Comparison of ENCODE assay signal across 17 cellular contexts in genomic region chr4:145930592-145930991, GRCh38. TPM values are rescaled to one million over a fixed set of nuclear protein-coding genes. Genes with fewer than 3 reads are reported as not detected.
DNase-seq lines count a peak whose midpoint lies in the region; ATAC-seq and TF ChIP-seq lines count a peak whose summit lies in the region.
"Had no signal": no experiment of that assay in that cellular context is flagged by ENCODE, and none has a peak within 500 bp of the region (broad histone marks: within the 10 kb centered on the region; RNA-seq: fewer than 3 reads in every experiment).

No MANE protein-coding gene starts in this region.

- H3K4me3 ChIP-seq in SK-N-SH (ENCODE audit: low read depth in 2 of 2, low read length in 1 of 2), result no peak overlapping the region
- peak overlapping the region; percentile 41 for H3K4me3 ChIP-seq in Karpas-422 (ENCODE audit: low read length)
- H3K4me3 ChIP-seq in fibroblast of mammary gland (ENCODE audit: control insufficient read depth, low read depth, low read length), result no peak overlapping the region

- no peak overlapping the region for H3K4me2 ChIP-seq in SK-N-SH
- peak overlapping the region; percentile 83 for H3K4me2 ChIP-seq in Karpas-422 (ENCODE audit: low read depth, low read length, poor library complexity, severe bottlenecking)

- peaks cover 15% of the 10 kb centered on the region for H3K4me1 Mint-ChIP-seq in activated CD4-positive, alpha-beta memory T cell treated with anti-CD3 and anti-CD28 coated beads, Interleukin-2, amount 10 ng/mL, durations not matched to agents 7 days and 5 days

- peaks cover 98% of the 10 kb centered on the region for H3K79me2 ChIP-seq in SK-N-SH (ENCODE audit: insufficient read depth)
- peaks cover 100% of the 10 kb centered on the region for H3K79me2 ChIP-seq in Karpas-422 (ENCODE audit: low read length)

- TF ChIP-seq RAD21 in SK-N-SH (IDR thresholded peaks at IDR 0.05; ENCODE audit: low read length), result no peak

- CTCF ChIA-PET in SK-N-SH (lab: Yijun Ruan, JAX), result interaction anchor here (0.6 to 2.0 kb wide), 5 partner anchors 14 to 1089 kb away, joined by 3 to 6 read pairs (median 4); no protein-coding TSS in a partner anchor
- CTCF ChIA-PET in activated CD4-positive, alpha-beta memory T cell treated with anti-CD3 and anti-CD28 coated beads, Interleukin-2, amount 10 ng/mL, durations not matched to agents 7 days and 5 days (lab: Charles Lee), result no interaction called here

- no peak overlapping the region for H3K9ac ChIP-seq in SK-N-SH
- H3K9ac ChIP-seq in Karpas-422 (ENCODE audit: low read length), result peak overlapping the region; percentile 47

- no peak for TF ChIP-seq CTCF in SK-N-SH (IDR thresholded peaks at IDR 0.05)
- TF ChIP-seq CTCF in fibroblast of mammary gland (conservative IDR thresholded peaks at IDR 0.05; ENCODE audit: control insufficient read depth, insufficient read depth, low read depth, low read length), result no peak

- H3K27me3 Mint-ChIP-seq in activated CD4-positive, alpha-beta memory T cell treated with anti-CD3 and anti-CD28 coated beads, Interleukin-2, amount 10 ng/mL, durations not matched to agents 7 days and 5 days, result no peaks in the 10 kb centered on the region
- H3K27me3 Mint-ChIP-seq: brain, progenitor cell of endocrine pancreas had no signal

- H3K4me1 ChIP-seq in SK-N-SH (ENCODE audit: control insufficient read depth in 1 of 2, insufficient read depth in 2 of 2, low read depth in 1 of 2, low read length in 1 of 2), result peaks cover 44 to 49% of the 10 kb centered on the region in 2 experiments
- H3K4me1 ChIP-seq in Karpas-422 (ENCODE audit: low read length), result peaks cover 83% of the 10 kb centered on the region

- H3K27ac ChIP-seq in SK-N-SH (ENCODE audit: low read depth in 2 of 2, low read length in 1 of 2) (peak overlapping the region in 1 of 2 experiments; percentile 72; a peak in 3 of 4 replicates), Karpas-422 (ENCODE audit: low read length) (peak overlapping the region; percentile 93)
- H3K27ac ChIP-seq: 22Rv1 had no signal

- H3K27ac Mint-ChIP-seq in activated CD4-positive, alpha-beta memory T cell treated with anti-CD3 and anti-CD28 coated beads, Interleukin-2, amount 10 ng/mL, durations not matched to agents 7 days and 5 days, result no peak overlapping the region

- POLR2A ChIA-PET in SK-N-SH (lab: Yijun Ruan, JAX), result interaction anchor here (0.9 to 1.4 kb wide), 2 partner anchors 9 to 197 kb away, joined by 3 read pairs; no protein-coding TSS in a partner anchor
- POLR2A ChIA-PET in activated CD4-positive, alpha-beta memory T cell treated with anti-CD3 and anti-CD28 coated beads, Interleukin-2, amount 10 ng/mL, durations not matched to agents 7 days and 5 days (lab: Charles Lee), result no interaction called here

- no peaks in the 10 kb centered on the region for H3K9me3 ChIP-seq in SK-N-SH
- H3K9me3 ChIP-seq in Karpas-422 (ENCODE audit: low read length), result peaks cover under 1% of the 10 kb centered on the region; the same call in 1 of the 2 replicates

- peaks cover 5% of the 10 kb centered on the region for H3F3A ChIP-seq in SK-N-SH (replicated peaks; ENCODE audit: insufficient read depth)

- H3K4me3 Mint-ChIP-seq in activated CD4-positive, alpha-beta memory T cell treated with anti-CD3 and anti-CD28 coated beads, Interleukin-2, amount 10 ng/mL, durations not matched to agents 7 days and 5 days, result no peak overlapping the region

- intact Hi-C loops in sciatic nerve (cut with DNase I), result no loop called here

- peaks cover 14% of the 10 kb centered on the region for H3K36me3 Mint-ChIP-seq in activated CD4-positive, alpha-beta memory T cell treated with anti-CD3 and anti-CD28 coated beads, Interleukin-2, amount 10 ng/mL, durations not matched to agents 7 days and 5 days (ENCODE audit: low read depth)

- TF ChIP-seq EP300 in SK-N-SH (IDR thresholded peaks at IDR 0.05; ENCODE audit: borderline replicate concordance in 1 of 2, low read depth in 1 of 2, low read length in 1 of 2), result no peak

- DNase-seq in SK-N-SH (no peak), Karpas-422 (peak; percentile 73), fibroblast of mammary gland (ENCODE audit: low read depth) (peak; percentile 30), sciatic nerve (ENCODE audit: low spot score) (no peak), NCI-H748 treated with DMSO at 0.1 percent for 48 hours (lab: John Stamatoyannopoulos, UW) (no peak)
- DNase-seq in activated CD4-positive, alpha-beta memory T cell treated with anti-CD3 and anti-CD28 coated beads, Interleukin-2, amount 10 ng/mL, durations not matched to agents 7 days and 5 days, result no peak
- DNase-seq: activated CD4-positive, alpha-beta T cell treated with anti-CD3 and anti-CD28 coated beads, Interleukin-2, amount 50 U/mL, for 48 hours; activated gamma-delta T cell; effector memory CD4-positive, alpha-beta T cell; MM.1S; NCI-H1930; T-helper 9 cell had no signal

- no peaks in the 10 kb centered on the region for H3K9me2 ChIP-seq in SK-N-SH
- H3K9me2 ChIP-seq in Karpas-422 (replicated peaks; ENCODE audit: insufficient read depth, low read length), result no peaks in the 10 kb centered on the region

- H3K9me3 Mint-ChIP-seq in activated CD4-positive, alpha-beta memory T cell treated with anti-CD3 and anti-CD28 coated beads, Interleukin-2, amount 10 ng/mL, durations not matched to agents 7 days and 5 days, result peaks cover 8% of the 10 kb centered on the region

- H4K20me1 ChIP-seq in SK-N-SH (ENCODE audit: insufficient read depth) (peaks cover 37% of the 10 kb centered on the region), Karpas-422 (ENCODE audit: insufficient read depth, low read depth, low read length) (no peaks in the 10 kb centered on the region)

- 84% methylated on average over 8 of the region's 8 CpGs for WGBS in SK-N-SH (ENCODE audit: low lambda C conversion rate)

- no peak overlapping the region for H2AFZ ChIP-seq in SK-N-SH (ENCODE audit: low read depth)
- no peak overlapping the region for H2AFZ ChIP-seq in Karpas-422 (ENCODE audit: low read length)

- H3K27me3 ChIP-seq in SK-N-SH (ENCODE audit: insufficient read depth) (no peaks in the 10 kb centered on the region), Karpas-422 (ENCODE audit: low read length) (no peaks in the 10 kb centered on the region)

- H3K36me3 ChIP-seq in SK-N-SH (replicated peaks in 1 of 2; ENCODE audit: control insufficient read depth in 1 of 2, insufficient read depth in 2 of 2, low read length in 1 of 2), result peaks cover 2 to 8% of the 10 kb centered on the region in 2 experiments
- peaks cover 20% of the 10 kb centered on the region for H3K36me3 ChIP-seq in Karpas-422 (ENCODE audit: insufficient read depth, low read length)

- ATAC-seq in SK-N-SH treated with all-trans-retinoic acid at 6 μM for 48 hours (no peak), sciatic nerve (peak; percentile 55), GM21447 (IDR thresholded peaks at IDR 0.05; ENCODE audit: unreplicated experiment) (no peak)

TF ChIP-seq in SK-N-SH, 30 proteins besides CTCF, POLR2A, EP300 and RAD21:
- peak; percentile 9; the same call in 1 of the 2 replicates for TF ChIP-seq MXI1 (IDR thresholded peaks at IDR 0.05; ENCODE audit: low read depth, low read length)
- TF ChIP-seq ELF1 (IDR thresholded peaks at IDR 0.05), result no peak
- no peak for TF ChIP-seq IRF3 (IDR thresholded peaks at IDR 0.05; ENCODE audit: low read depth, low read length)
TF ChIP-seq in SK-N-SH: peak in this region for 1.

TF ChIP-seq in SK-N-SH treated with all-trans-retinoic acid at 6 μM for 48 hours, 23 proteins besides CTCF, POLR2A, EP300 and RAD21 (continues in another document):
- TF ChIP-seq ZNF8 (CRISPR knock-in tag; IDR thresholded peaks at IDR 0.05) (no peak), CSRNP3 (CRISPR knock-in tag; IDR thresholded peaks at IDR 0.05) (no peak), ARNTL (CRISPR knock-in tag; IDR thresholded peaks at IDR 0.05; ENCODE audit: borderline replicate concordance, low read depth) (no peak), ZC3H10 (CRISPR knock-in tag; IDR thresholded peaks at IDR 0.05) (no peak), POU6F1 (CRISPR knock-in tag; IDR thresholded peaks at IDR 0.05; ENCODE audit: borderline replicate concordance, low read depth) (no peak), GLIS3 (CRISPR knock-in tag; IDR thresholded peaks at IDR 0.05) (no peak)

RNA-seq across cellular contexts. Expression of gene ZNF827, which starts 8.0 kb away (rescaled TPM):
- polyA plus RNA-seq in SK-N-SH (2012; rRNA removed), result 20.9 and 23.2 TPM in 2 replicates
- 9.2 and 15.9 TPM in 2 replicates for polyA plus RNA-seq in SK-N-SH (2012; cell fraction: cytosol; rRNA removed)
- polyA plus RNA-seq in SK-N-SH (2012; cell fraction: nucleus; rRNA removed), result 93.0 and 172 TPM in 2 replicates
- total RNA-seq in Karpas-422 (2014; rRNA removed; shearing (Covaris generic); ENCODE audit: low replicate concordance), result 44.6 and 70.4 TPM in 2 replicates
- 13.3 TPM for total RNA-seq in sciatic nerve
- 10 to 100 TPM in 1 of 2 experiments, 1 to 10 TPM in 1; 7.9 to 10.3 TPM for total RNA-seq in activated CD4-positive, alpha-beta memory T cell treated with anti-CD3 and anti-CD28 coated beads, Interleukin-2, amount 10 ng/mL, durations not matched to agents 7 days and 5 days

Comparison
In these comparisons a context has a peak if more than half of its experiments do, and no peak if none do; other contexts are left out.
1. DNase-seq: peak in Karpas-422 (single experiment) and fibroblast of mammary gland (single experiment); none in SK-N-SH (single experiment), sciatic nerve (single experiment), activated CD4-positive, alpha-beta memory T cell treated with anti-CD3 and anti-CD28 coated beads, Interleukin-2, amount 10 ng/mL, durations not matched to agents 7 days and 5 days (single experiment) and NCI-H748 treated with DMSO at 0.1 percent for 48 hours (single experiment).